ENCODE assay signal across 31 cellular contexts in the genomic region with DNA sequence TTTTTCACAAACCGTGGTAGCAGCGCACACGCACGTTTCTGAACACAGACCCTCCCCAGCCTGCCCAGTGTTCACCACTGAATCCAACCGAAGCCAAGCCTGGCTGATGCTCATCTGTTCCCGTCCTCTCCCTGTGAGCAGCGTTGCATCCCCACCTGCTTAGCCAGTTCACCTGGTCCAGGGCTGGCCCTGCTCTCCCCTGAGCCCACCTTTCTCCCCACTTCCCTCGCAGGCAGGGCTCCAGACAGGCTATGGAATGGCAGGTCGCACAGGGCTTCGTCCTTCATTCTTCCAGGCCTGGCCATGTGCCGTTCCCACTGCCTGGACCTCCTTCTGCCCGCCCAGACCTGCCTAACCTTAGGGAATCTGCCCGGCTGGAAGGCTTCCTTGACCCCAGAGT.
"Had no signal": no experiment of that assay in that cellular context is flagged by ENCODE, and none has a peak within 500 bp of the region (broad histone marks: within the 10 kb centered on the region; RNA-seq: fewer than 3 reads in every experiment).

No MANE protein-coding gene starts in this region.

- H3K27me3 ChIP-seq: brain microvascular endothelial cell, esophagus muscularis mucosa, foreskin keratinocyte, gastrocnemius medialis had no signal

- H3K36me3 ChIP-seq: brain microvascular endothelial cell, esophagus muscularis mucosa, gastrocnemius medialis, WERI-Rb-1 had no signal

- H3K27ac ChIP-seq: brain microvascular endothelial cell, esophagus muscularis mucosa, foreskin keratinocyte, gastrocnemius medialis, WERI-Rb-1 had no signal

- H3K4me1 ChIP-seq: esophagus muscularis mucosa, foreskin keratinocyte, gastrocnemius medialis had no signal

- H3K4me3 ChIP-seq: esophagus muscularis mucosa, gastrocnemius medialis had no signal

- DNase-seq: activated B cell treated with CpG ODN at 0.5 μM for 24 hours; activated CD4-positive, alpha-beta T cell treated with anti-CD3 and anti-CD28 coated beads for 48 hours; activated CD4-positive, alpha-beta T cell treated with anti-CD3 and anti-CD28 coated beads, Interleukin-2, amount 50 U/mL, for 1 hour; activated CD4-positive, alpha-beta T cell treated with anti-CD3 and anti-CD28 coated beads, Interleukin-2, amount 50 U/mL, for 48 hours; activated CD8-positive, alpha-beta memory T cell treated with anti-CD3 and anti-CD28 coated beads, Interleukin-2, amount 10 ng/mL, durations not matched to agents 7 days and 5 days; activated CD8-positive, alpha-beta memory T cell treated with anti-CD3 and anti-CD28 coated beads, Interleukin-2, amount 50 U/mL, for 4 hours; activated CD8-positive, alpha-beta T cell treated with anti-CD3 and anti-CD28 coated beads for 36 hours; activated gamma-delta T cell; activated naive CD4-positive, alpha-beta T cell treated with anti-CD3 and anti-CD28 coated beads, Interleukin-2, amount 50 U/mL, for 16 hours; activated naive CD4-positive, alpha-beta T cell treated with Interleukin-2 at 50 U/mL for 16 hours; activated T-cell treated with anti-CD3 and anti-CD28 coated beads for 4 hours; activated T-cell treated with anti-CD3 and anti-CD28 coated beads, Interleukin-2, amount 50 U/mL, for 24 hours; activated T-cell treated with anti-CD3 and anti-CD28 coated beads, Interleukin-2, amount 50 U/mL, for 72 hours; amniotic stem cell; anterior cingulate cortex; brain microvascular endothelial cell; caudate nucleus; cortex of kidney; dermis blood vessel endothelial cell; effector CD4-positive, alpha-beta T cell; effector memory CD8-positive, alpha-beta T cell; erythroblast; foreskin keratinocyte; gastrocnemius medialis; glutamatergic neuron; T-helper 1 cell; T-helper 17 cell; T1000; WERI-Rb-1 had no signal

- ATAC-seq: activated CD4-positive, CD25-positive, alpha-beta regulatory T cell treated with anti-CD3 and anti-CD28 coated beads, Interleukin-2, amount 50 U/mL, for 24 hours; activated CD8-positive, alpha-beta memory T cell treated with anti-CD3 and anti-CD28 coated beads, Interleukin-2, amount 10 ng/mL, durations not matched to agents 7 days and 5 days; activated CD8-positive, alpha-beta T cell treated with anti-CD3 and anti-CD28 coated beads for 36 hours; activated T-cell treated with anti-CD3 and anti-CD28 coated beads, Interleukin-2, amount 50 U/mL, for 72 hours; effector memory CD8-positive, alpha-beta T cell; foreskin keratinocyte; gastrocnemius medialis; T-helper 17 cell had no signal

- H3K9me3 ChIP-seq: esophagus muscularis mucosa, gastrocnemius medialis had no signal
